ENCODE assay signal across 8 cellular contexts in the genomic region with DNA sequence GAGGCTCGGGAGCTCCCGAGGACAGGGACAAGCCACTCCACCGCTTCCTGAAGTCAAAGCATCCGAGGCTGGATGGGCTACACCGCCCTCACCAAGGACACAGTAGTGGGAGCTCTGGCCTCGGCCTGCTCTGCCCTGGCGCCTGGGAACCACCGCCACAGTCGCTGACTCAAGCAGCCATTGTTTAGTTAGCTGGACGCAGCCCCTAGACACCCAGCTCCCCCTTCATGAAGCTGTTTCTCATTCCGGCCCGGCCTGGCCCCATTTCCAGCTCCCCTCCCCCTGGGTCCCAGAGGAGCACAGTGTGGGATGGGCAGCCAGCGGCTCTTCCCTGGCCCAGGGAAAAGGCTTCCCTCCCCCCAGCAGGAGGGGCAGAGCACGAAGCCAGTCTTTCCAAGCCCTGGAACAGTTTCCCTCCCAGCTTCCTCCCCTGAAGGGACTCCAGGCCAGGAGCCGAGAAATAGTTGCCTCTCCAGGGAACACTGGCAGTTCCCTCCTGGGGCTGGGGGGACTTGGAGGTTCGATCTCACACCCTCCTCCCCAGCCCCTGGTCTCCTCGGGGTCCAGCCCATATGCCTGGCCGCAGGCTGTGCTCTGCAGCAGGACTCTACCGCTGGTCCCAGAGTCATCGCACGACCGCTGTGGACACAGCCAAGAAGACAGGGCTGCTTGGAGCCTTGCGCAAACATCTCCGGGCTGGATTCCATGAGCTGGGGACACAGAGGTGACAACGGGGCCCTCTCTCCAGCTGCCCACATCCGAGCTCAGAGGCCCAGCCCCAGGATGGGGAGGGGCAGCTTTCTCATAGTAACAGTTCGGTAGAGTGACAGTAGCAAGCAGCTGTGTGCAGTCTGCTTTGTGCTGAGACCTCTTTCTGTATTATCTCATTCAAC. TPM values are rescaled to one million over a fixed set of nuclear protein-coding genes. Genes with fewer than 3 reads are reported as not detected.
DNase-seq lines count a peak whose midpoint lies in the region; ATAC-seq and TF ChIP-seq lines count a peak whose summit lies in the region.

No MANE protein-coding gene starts in this region.

- H3K27ac ChIP-seq in substantia nigra (ENCODE audit: low read depth, low read length, poor library complexity, severe bottlenecking) (peak overlapping the region; percentile 96), RWPE1 (no peak overlapping the region)

- POLR2A ChIA-PET in RWPE1 (lab: Yijun Ruan, JAX; ENCODE audit: low non-redundant PET), result no interaction called here

- ATAC-seq in left colon (peak; percentile 14), GM18873 (IDR thresholded peaks at IDR 0.05; ENCODE audit: low FRiP score, unreplicated experiment) (no peak)

- no peak; the same call in 1 of the 2 replicates for TF ChIP-seq CTCF in AG09319 (IDR thresholded peaks at IDR 0.05; ENCODE audit: low read depth, low read length)
- no peak for TF ChIP-seq CTCF in RWPE1 (conservative IDR thresholded peaks at IDR 0.05; ENCODE audit: low read depth)

- CTCF ChIA-PET in RWPE1 (lab: Yijun Ruan, JAX), result interaction anchor here (0.6 kb wide), 1 partner anchor 369 kb away, joined by 3 read pairs; no protein-coding TSS in a partner anchor

- DNase-seq in AG09319 (ENCODE audit: extremely low read depth, low read depth) (peak; percentile 90), HuH-7.5 (ENCODE audit: low spot score) (peak; percentile 67), cerebellum (ENCODE audit: low spot score) (peak; percentile 48), left colon (peak; percentile 52 to 68), substantia nigra (lab: John Stamatoyannopoulos, UW) (peak; percentile 28 to 94 (median 85)), NCI-H1930 (lab: John Stamatoyannopoulos, UW) (no peak), RWPE1 (ENCODE audit: low spot score) (no peak)

- intact Hi-C loops in left colon (cut with DNase I, micrococcal nuclease), result no loop called here

RNA-seq across cellular contexts. Expression of a gene that starts 10.0 kb away (rescaled TPM):
- 47.4 TPM for total RNA-seq in cerebellum
- 10 to 100 TPM; 16.5 to 38.8 TPM for total RNA-seq in left colon

RNA-seq across cellular contexts. Expression of a gene that starts 53.5 kb away (rescaled TPM):
- total RNA-seq in cerebellum, result not detected
- not detected for total RNA-seq in left colon

Comparison
In these comparisons a context has a peak if more than half of its experiments do, and no peak if none do; other contexts are left out.
1. DNase-seq: peak in AG09319 (single experiment), HuH-7.5 (single experiment), cerebellum (single experiment), left colon (2 of 2) and substantia nigra (49 of 49); none in NCI-H1930 (0 of 2) and RWPE1 (single experiment).